Comparison of ENCODE assay signal across 8 cellular contexts in the genomic region with DNA sequence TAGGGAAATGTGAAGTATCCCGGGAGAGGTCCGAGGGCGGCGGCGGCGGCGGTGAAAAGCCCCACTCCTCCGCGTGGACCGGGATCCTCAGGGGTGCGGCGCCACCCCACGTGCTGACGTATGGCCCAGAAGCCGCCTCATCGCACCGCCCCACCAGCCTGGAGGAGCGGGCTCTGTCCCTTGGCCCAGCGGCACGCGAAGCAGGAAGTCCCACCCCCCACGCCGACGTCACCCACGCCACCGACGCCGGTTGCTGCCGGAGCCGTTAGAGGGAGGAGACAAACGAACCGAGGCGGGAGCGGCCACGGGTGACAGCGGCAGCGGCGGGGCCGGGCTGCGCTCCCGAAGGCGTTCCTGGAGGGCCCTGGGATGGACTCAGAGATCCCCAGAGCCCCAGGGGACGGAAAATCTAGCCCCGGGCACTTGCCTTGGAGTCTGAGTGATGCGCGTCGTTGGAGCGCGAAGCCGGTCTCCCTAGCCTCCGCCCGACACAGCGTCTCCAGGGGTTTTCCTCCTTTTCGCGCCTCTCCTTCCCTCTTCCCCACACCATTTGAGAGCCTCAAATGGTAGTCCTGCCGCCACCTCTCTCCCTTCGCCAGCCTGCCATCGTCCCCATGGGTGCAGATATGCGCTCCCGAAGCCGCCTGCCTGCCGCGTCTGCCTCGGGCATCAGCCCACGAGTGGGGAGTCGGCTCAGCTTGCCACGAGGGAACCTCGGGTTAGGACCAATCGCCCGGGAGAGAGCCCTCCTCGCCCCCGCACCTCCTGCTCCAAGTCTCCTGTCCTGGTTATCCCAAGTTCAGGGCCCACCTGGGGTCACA. TPM values are rescaled to one million over a fixed set of nuclear protein-coding genes. Genes with fewer than 3 reads are reported as not detected.
A peak's percentile ranks its signal among the peaks of the same experiment; 100 is the strongest.
DNase-seq lines count a peak whose midpoint lies in the region; ATAC-seq and TF ChIP-seq lines count a peak whose summit lies in the region.

A gene with protein sequence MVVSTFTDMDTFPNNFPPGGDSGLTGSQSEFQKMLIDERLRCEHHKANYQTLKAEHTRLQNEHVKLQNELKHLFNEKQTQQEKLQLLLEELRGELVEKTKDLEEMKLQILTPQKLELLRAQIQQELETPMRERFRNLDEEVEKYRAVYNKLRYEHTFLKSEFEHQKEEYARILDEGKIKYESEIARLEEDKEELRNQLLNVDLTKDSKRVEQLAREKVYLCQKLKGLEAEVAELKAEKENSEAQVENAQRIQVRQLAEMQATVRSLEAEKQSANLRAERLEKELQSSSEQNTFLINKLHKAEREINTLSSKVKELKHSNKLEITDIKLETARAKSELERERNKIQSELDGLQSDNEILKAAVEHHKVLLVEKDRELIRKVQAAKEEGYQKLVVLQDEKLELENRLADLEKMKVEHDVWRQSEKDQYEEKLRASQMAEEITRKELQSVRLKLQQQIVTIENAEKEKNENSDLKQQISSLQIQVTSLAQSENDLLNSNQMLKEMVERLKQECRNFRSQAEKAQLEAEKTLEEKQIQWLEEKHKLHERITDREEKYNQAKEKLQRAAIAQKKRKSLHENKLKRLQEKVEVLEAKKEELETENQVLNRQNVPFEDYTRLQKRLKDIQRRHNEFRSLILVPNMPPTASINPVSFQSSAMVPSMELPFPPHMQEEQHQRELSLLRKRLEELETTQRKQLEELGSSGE (minus strand): TSS at position 95 of the 821 bp plus-strand sequence. CDS start 47,377 bp downstream, outside the sequence.

- H3K9ac ChIP-seq in DND-41 (ENCODE audit: low read depth, low read length), result peak within 1 kb of the TSS; percentile 73
- H3K9ac ChIP-seq in GM23248, result peak within 1 kb of the TSS; percentile 96
- peak within 1 kb of the TSS; percentile 86 for H3K9ac ChIP-seq in fibroblast of lung (ENCODE audit: insufficient read depth, low read length)

- peak; percentile 96 for ATAC-seq in DND-41 (ENCODE audit: insufficient read depth, low read depth)
- peak; percentile 94 to 95 for ATAC-seq in naive thymus-derived CD8-positive, alpha-beta T cell

- H3K4me1 Mint-ChIP-seq in naive thymus-derived CD8-positive, alpha-beta T cell, result peaks cover 14 to 42% (median 29%) of the 10 kb centered on the region in 4 donors

- peak within 1 kb of the TSS; percentile 83 for H3K4me2 ChIP-seq in DND-41 (ENCODE audit: insufficient read depth, low read length)
- peak within 1 kb of the TSS; percentile 94 for H3K4me2 ChIP-seq in GM23248 (ENCODE audit: unreplicated experiment)
- peak within 1 kb of the TSS; percentile 97 for H3K4me2 ChIP-seq in fibroblast of lung (ENCODE audit: extremely low read depth, insufficient read depth, low read length)

- peaks cover 44% of the 10 kb centered on the region for H3K79me2 ChIP-seq in DND-41 (ENCODE audit: insufficient read depth, low read length)
- peaks cover 41% of the 10 kb centered on the region for H3K79me2 ChIP-seq in GM23248 (ENCODE audit: insufficient read depth)
- no peaks in the 10 kb centered on the region for H3K79me2 ChIP-seq in fibroblast of lung (ENCODE audit: control insufficient read depth, insufficient read depth, low read length)

- H3K27ac Mint-ChIP-seq in naive thymus-derived CD8-positive, alpha-beta T cell, result peak within 1 kb of the TSS; percentile 80 to 98 (median 96)

- H3K9me3 Mint-ChIP-seq in naive thymus-derived CD8-positive, alpha-beta T cell, result no peaks in the 10 kb centered on the region

- H3K36me3 Mint-ChIP-seq in naive thymus-derived CD8-positive, alpha-beta T cell, result peaks cover 0 to 2% (median under 1%) of the 10 kb centered on the region in 3 donors

- peak; percentile 2 for TF ChIP-seq CTCF in DND-41 (IDR thresholded peaks at IDR 0.05; ENCODE audit: borderline replicate concordance, extremely low read depth, low read length, poor library complexity, severe bottlenecking)
- no peak for TF ChIP-seq CTCF in fibroblast of lung (conservative IDR thresholded peaks at IDR 0.05 in 1 of 2, IDR thresholded peaks at IDR 0.05 in 1 of 2; ENCODE audit: low read depth in 1 of 2, low read length in 2 of 2)

- H3K9me3 ChIP-seq in DND-41 (ENCODE audit: insufficient read depth, low read length, severe bottlenecking) (no peaks in the 10 kb centered on the region), GM23248 (ENCODE audit: low read depth) (no peaks in the 10 kb centered on the region), fibroblast of lung (ENCODE audit: control insufficient read depth, insufficient read depth, low read depth, low read length) (no peaks in the 10 kb centered on the region)

- peaks cover 4% of the 10 kb centered on the region; the same call in 1 of the 2 replicates for H3K36me3 ChIP-seq in DND-41 (ENCODE audit: insufficient read depth, low read length)
- no peaks in the 10 kb centered on the region for H3K36me3 ChIP-seq in GM23248 (ENCODE audit: low read depth)
- H3K36me3 ChIP-seq in fibroblast of lung (ENCODE audit: control insufficient read depth, insufficient read depth, low read length), result no peaks in the 10 kb centered on the region

- H3K4me3 Mint-ChIP-seq in naive thymus-derived CD8-positive, alpha-beta T cell, result peak within 1 kb of the TSS; percentile 90 to 98 (median 94)

- DNase-seq in DND-41 (peak; percentile 96), GM23248 (peak; percentile 97), Kasumi-1 (lab: John Stamatoyannopoulos, UW) (peak; percentile 80 to 89), RPMI7951 (ENCODE audit: low read depth) (peak; percentile 91), fibroblast of lung (ENCODE audit: low read depth in 2 of 2) (peak; percentile 92)
- DNase-seq in activated T-helper 1 cell treated with anti-CD3 and anti-CD28 coated beads, Interleukin-2, amount 50 U/mL, for 16 hours (ENCODE audit: low read depth in 1 of 2, low spot score in 1 of 2), result peak; percentile 92 to 95
- DNase-seq in naive thymus-derived CD8-positive, alpha-beta T cell, result peak; percentile 89 to 97 (median 94)
- DNase-seq in stimulated activated naive CD4-positive, alpha-beta T cell (lab: John Stamatoyannopoulos, UW), result peak; percentile 88 to 94 (median 92)

- H4K20me1 ChIP-seq in DND-41 (ENCODE audit: insufficient read depth, low read length), result no peaks in the 10 kb centered on the region
- H4K20me1 ChIP-seq in GM23248 (ENCODE audit: insufficient read depth), result no peaks in the 10 kb centered on the region
- H4K20me1 ChIP-seq in fibroblast of lung (ENCODE audit: control insufficient read depth, extremely low read depth, insufficient read depth, low read length), result no peaks in the 10 kb centered on the region

- H3K27me3 ChIP-seq in DND-41 (ENCODE audit: insufficient read depth, low read length, poor library complexity) (no peaks in the 10 kb centered on the region), GM23248 (replicated peaks; ENCODE audit: insufficient read depth) (no peaks in the 10 kb centered on the region), fibroblast of lung (ENCODE audit: control insufficient read depth, insufficient read depth, low read length) (no peaks in the 10 kb centered on the region)

- H3K27ac ChIP-seq in DND-41 (ENCODE audit: low read length) (peak within 1 kb of the TSS; percentile 80), GM23248 (peak within 1 kb of the TSS; percentile 92), fibroblast of lung (ENCODE audit: insufficient read depth, low read length) (peak within 1 kb of the TSS; percentile 86)

- H3F3A ChIP-seq in GM23248 (ENCODE audit: insufficient read depth), result peaks cover 16% of the 10 kb centered on the region

- peaks cover 0 to 4% (median 3%) of the 10 kb centered on the region in 5 donors for H3K27me3 Mint-ChIP-seq in naive thymus-derived CD8-positive, alpha-beta T cell

- 1 to 2% methylated on average over 50 to 69 of the region's 72 CpGs for WGBS in GM23248 (ENCODE audit: low coverage in 1 of 2, low lambda C conversion rate in 2 of 2, missing lambda C conversion rate in 2 of 2), 2 experiments

- H3K4me1 ChIP-seq in DND-41 (ENCODE audit: insufficient read depth, low read length), result peaks cover 38% of the 10 kb centered on the region
- H3K4me1 ChIP-seq in GM23248 (ENCODE audit: insufficient read depth), result peaks cover 10% of the 10 kb centered on the region
- no peaks in the 10 kb centered on the region for H3K4me1 ChIP-seq in fibroblast of lung (ENCODE audit: control insufficient read depth, extremely low read depth, insufficient read depth, low read length)

- H2AFZ ChIP-seq in DND-41 (ENCODE audit: low read depth, low read length), result peak within 1 kb of the TSS; percentile 87
- peak within 1 kb of the TSS; percentile 95 for H2AFZ ChIP-seq in GM23248
- peak within 1 kb of the TSS; percentile 94 for H2AFZ ChIP-seq in fibroblast of lung (ENCODE audit: low read length)

- in situ Hi-C loops in GM23248 (cut with MboI), result no loop called here

- POLR2A ChIA-PET in naive thymus-derived CD8-positive, alpha-beta T cell (lab: Charles Lee), result interaction anchor here (0.5 to 1.9 kb wide), 2 partner anchors 197 to 781 kb away, joined by 3 to 6 read pairs; no protein-coding TSS in a partner anchor

- H3K4me3 ChIP-seq in DND-41 (ENCODE audit: low read depth in 1 of 2, low read length in 2 of 2) (peak within 1 kb of the TSS; percentile 42 to 76), GM23248 (peak within 1 kb of the TSS; percentile 93), fibroblast of lung (replicated peaks in 1 of 4; ENCODE audit: control extremely low read depth in 1 of 4, insufficient read depth in 1 of 4, low read depth in 3 of 4, low read length in 4 of 4) (peak within 1 kb of the TSS; percentile 67 to 96 (median 82))

- H3K9me2 ChIP-seq in GM23248 (ENCODE audit: insufficient read depth), result no peaks in the 10 kb centered on the region

RNA-seq across cellular contexts. Expression of the gene that starts here (rescaled TPM):
- total RNA-seq in GM23248 (2014; rRNA removed; shearing (Covaris generic)), result 5.8 and 21.6 TPM in 2 replicates
- 6.9 and 7.0 TPM in 2 replicates for polyA plus RNA-seq in GM23248 (2016; fragmentation: Nextera tagmentation; extraction: Ambion mirVana)
- 11.7 and 13.4 TPM in 2 replicates for total RNA-seq in RPMI7951 (2014; rRNA removed; shearing (Covaris generic))
- 10.0 and 13.5 TPM in 2 replicates for total RNA-seq in fibroblast of lung
- 6.6 and 7.8 TPM in 2 replicates for polyA plus RNA-seq in fibroblast of lung
- 5.0 and 5.6 TPM in 2 replicates for polyA plus RNA-seq in fibroblast of lung (2012)
- polyA minus RNA-seq in fibroblast of lung (ENCODE audit: low replicate concordance), result 0.48 and 0.79 TPM in 2 replicates
- 10 to 100 TPM; 15.9 to 17.4 TPM for total RNA-seq in naive thymus-derived CD8-positive, alpha-beta T cell
- 1 to 10 TPM; 5.7 to 6.6 (median 6.0) TPM for polyA plus RNA-seq in naive thymus-derived CD8-positive, alpha-beta T cell

Comparison
In these comparisons a context has a peak if more than half of its experiments do, and no peak if none do; other contexts are left out.
1. Peak in every context shown above with its lines: DNase-seq, ATAC-seq, H3K4me3 ChIP-seq and H3K27ac ChIP-seq.